In the genomic region with DNA sequence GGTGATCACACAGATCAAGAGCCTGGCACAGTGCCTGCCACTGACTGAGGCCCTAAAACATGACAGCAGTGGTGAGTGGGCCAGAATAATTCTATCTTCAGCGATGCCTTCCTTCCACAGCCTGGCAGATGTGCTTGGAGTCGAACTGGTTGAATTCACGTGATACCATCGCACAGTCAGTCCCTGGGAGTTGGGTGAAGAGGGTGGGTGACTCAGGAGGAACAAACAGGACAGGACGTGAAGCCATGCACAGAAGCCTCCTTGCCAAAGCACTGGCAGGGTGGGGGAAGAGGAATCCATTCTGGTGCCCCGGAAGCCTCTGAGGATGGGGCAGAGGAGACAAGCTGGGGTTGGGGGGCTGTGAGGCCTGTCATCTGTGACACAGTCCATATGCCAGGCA, we compare ENCODE assay signal across 27 cellular contexts.
DNase-seq lines count a peak whose midpoint lies in the region; ATAC-seq and TF ChIP-seq lines count a peak whose summit lies in the region.
"Had no signal": no experiment of that assay in that cellular context is flagged by ENCODE, and none has a peak within 500 bp of the region (broad histone marks: within the 10 kb centered on the region; RNA-seq: fewer than 3 reads in every experiment).

No MANE protein-coding gene starts in this region.

- no peak for TF ChIP-seq POLR2A in prostate gland (IDR thresholded peaks at IDR 0.05)

- peak; percentile 16 for DNase-seq in natural killer cell treated with Interleukin-12 subunit alpha and Interleukin-12 subunit beta and Interleukin-15 and Interleukin-18, amount 100 ng/mL, for 72 hours (ENCODE audit: low spot score)
- DNase-seq in natural killer cell (no peak), glutamatergic neuron (peak; percentile 9), osteoblast (ENCODE audit: insufficient read length, low spot score, missing footprints) (peak; percentile 22), glomerular visceral epithelial cell (ENCODE audit: extremely low spot score) (no peak), prostate gland (ENCODE audit: low spot score) (no peak), right atrium auricular region (ENCODE audit: low spot score) (no peak)
- DNase-seq: AML-193; CD4-positive, alpha-beta T cell; COR-L47; DMS79; EL; GDM1; HFFc6; KBM-7; MG63; NCI-H2029; NCI-H446 treated with DMSO at 0.1 percent for 48 hours; NCI-H526; NCI-H82; NK-92 treated with Interleukin-12 subunit alpha and Interleukin-12 subunit beta, amount 100 ng/mL, for 24 hours; PC-9; SHP77 had no signal

- H3K9me3 ChIP-seq in osteoblast (ENCODE audit: low read depth, low read length) (no peaks in the 10 kb centered on the region), prostate gland (no peaks in the 10 kb centered on the region), right atrium auricular region (no peaks in the 10 kb centered on the region)
- H3K9me3 ChIP-seq: HAP-1 had no signal

- H3K27ac ChIP-seq in osteoblast (ENCODE audit: low read depth, low read length) = no peak overlapping the region
- no peak overlapping the region for H3K27ac ChIP-seq in prostate gland
- H3K27ac ChIP-seq in right atrium auricular region = no peak overlapping the region
- H3K27ac ChIP-seq: BLaER1 treated with 17β-estradiol and CSF1 and Interleukin-3, amounts not matched to agents 10 nM and 100 nM; PC-9 had no signal

- no peaks in the 10 kb centered on the region for H3K4me1 Mint-ChIP-seq in natural killer cell treated with Interleukin-12 subunit alpha and Interleukin-12 subunit beta and Interleukin-15 and Interleukin-18, amount 100 ng/mL, for 72 hours (ENCODE audit: low read depth in 2 of 2)
- no peaks in the 10 kb centered on the region for H3K4me1 Mint-ChIP-seq in natural killer cell
- H3K4me1 Mint-ChIP-seq in glutamatergic neuron (ENCODE audit: low read depth, unreplicated experiment) = no peaks in the 10 kb centered on the region

- intact Hi-C loops in natural killer cell (cut with micrococcal nuclease) = no loop called here
- intact Hi-C loops in prostate gland (cut with DNase I) = no loop called here

- no peaks in the 10 kb centered on the region for H3K36me3 Mint-ChIP-seq in natural killer cell treated with Interleukin-12 subunit alpha and Interleukin-12 subunit beta and Interleukin-15 and Interleukin-18, amount 100 ng/mL, for 72 hours
- no peaks in the 10 kb centered on the region for H3K36me3 Mint-ChIP-seq in natural killer cell
- H3K36me3 Mint-ChIP-seq in glutamatergic neuron (ENCODE audit: unreplicated experiment) = peaks cover 15% of the 10 kb centered on the region

- no peaks in the 10 kb centered on the region for H3K4me1 ChIP-seq in osteoblast (ENCODE audit: insufficient read depth, low read length)
- H3K4me1 ChIP-seq in prostate gland (replicated peaks) = no peaks in the 10 kb centered on the region
- no peaks in the 10 kb centered on the region for H3K4me1 ChIP-seq in right atrium auricular region
- H3K4me1 ChIP-seq: HAP-1 had no signal

- no peak overlapping the region for H3K4me3 Mint-ChIP-seq in natural killer cell treated with Interleukin-12 subunit alpha and Interleukin-12 subunit beta and Interleukin-15 and Interleukin-18, amount 100 ng/mL, for 72 hours
- H3K4me3 Mint-ChIP-seq in natural killer cell (no peak overlapping the region), glutamatergic neuron (ENCODE audit: unreplicated experiment) (no peak overlapping the region)
- H3K4me3 Mint-ChIP-seq: CD4-positive, alpha-beta T cell; GM23338; HFFc6 had no signal

- no peaks in the 10 kb centered on the region for H4K20me1 ChIP-seq in osteoblast (ENCODE audit: insufficient read depth, low read length)
- H4K20me1 ChIP-seq: BLaER1 treated with 17β-estradiol and CSF1 and Interleukin-3, amounts not matched to agents 10 nM and 100 nM had no signal

- H3K79me2 ChIP-seq in osteoblast (ENCODE audit: insufficient read depth, low read length) = no peaks in the 10 kb centered on the region

- H3K4me2 ChIP-seq in osteoblast (ENCODE audit: insufficient read depth, low read length) = no peak overlapping the region
- H3K4me2 ChIP-seq: GM23338, PC-9 had no signal

- 72% methylated on average over 6 of the region's 6 CpGs for WGBS in prostate gland

- H3K4me3 ChIP-seq in osteoblast (ENCODE audit: insufficient read depth, low read length) = no peak overlapping the region
- no peak overlapping the region for H3K4me3 ChIP-seq in prostate gland
- H3K4me3 ChIP-seq in right atrium auricular region = no peak overlapping the region
- H3K4me3 ChIP-seq: BLaER1 treated with 17β-estradiol and CSF1 and Interleukin-3, amounts not matched to agents 10 nM and 100 nM; GM12878; GM23338; HAP-1; MG63; PC-9 had no signal

- peaks cover 11 to 29% of the 10 kb centered on the region in 2 donors for H3K27me3 Mint-ChIP-seq in natural killer cell treated with Interleukin-12 subunit alpha and Interleukin-12 subunit beta and Interleukin-15 and Interleukin-18, amount 100 ng/mL, for 72 hours
- H3K27me3 Mint-ChIP-seq in natural killer cell (ENCODE audit: low read depth in 2 of 2) = peaks cover 8 to 31% of the 10 kb centered on the region in 2 donors
- peaks cover 4% of the 10 kb centered on the region for H3K27me3 Mint-ChIP-seq in glutamatergic neuron (ENCODE audit: unreplicated experiment)

- no peak overlapping the region for H3K27ac Mint-ChIP-seq in natural killer cell treated with Interleukin-12 subunit alpha and Interleukin-12 subunit beta and Interleukin-15 and Interleukin-18, amount 100 ng/mL, for 72 hours
- H3K27ac Mint-ChIP-seq in natural killer cell = no peak overlapping the region
- no peak overlapping the region for H3K27ac Mint-ChIP-seq in glutamatergic neuron (ENCODE audit: unreplicated experiment)
- H3K27ac Mint-ChIP-seq: CD4-positive, alpha-beta T cell; GM23338; HFFc6 had no signal

- H3K9me3 Mint-ChIP-seq in natural killer cell treated with Interleukin-12 subunit alpha and Interleukin-12 subunit beta and Interleukin-15 and Interleukin-18, amount 100 ng/mL, for 72 hours = no peaks in the 10 kb centered on the region
- no peaks in the 10 kb centered on the region for H3K9me3 Mint-ChIP-seq in natural killer cell
- peaks cover 7% of the 10 kb centered on the region for H3K9me3 Mint-ChIP-seq in glutamatergic neuron (ENCODE audit: unreplicated experiment)
- H3K9me3 Mint-ChIP-seq: CD4-positive, alpha-beta T cell had no signal

- no peak for ATAC-seq in natural killer cell treated with Interleukin-12 subunit alpha and Interleukin-12 subunit beta and Interleukin-15 and Interleukin-18, amount 100 ng/mL, for 72 hours
- ATAC-seq in natural killer cell = no peak
- ATAC-seq: GM12878, GM23338 had no signal

- H3K27me3 ChIP-seq in osteoblast (ENCODE audit: insufficient read depth, low read length) = peaks cover 18% of the 10 kb centered on the region
- no peaks in the 10 kb centered on the region for H3K27me3 ChIP-seq in prostate gland (replicated peaks; ENCODE audit: insufficient read depth)
- H3K27me3 ChIP-seq in right atrium auricular region = no peaks in the 10 kb centered on the region
- H3K27me3 ChIP-seq: BLaER1 treated with 17β-estradiol and CSF1 and Interleukin-3, amounts not matched to agents 10 nM and 100 nM; MG63 had no signal

- H3K36me3 ChIP-seq in osteoblast (ENCODE audit: insufficient read depth, low read length) (no peaks in the 10 kb centered on the region), prostate gland (no peaks in the 10 kb centered on the region), right atrium auricular region (no peaks in the 10 kb centered on the region)
- H3K36me3 ChIP-seq: BLaER1 treated with 17β-estradiol and CSF1 and Interleukin-3, amounts not matched to agents 10 nM and 100 nM; HAP-1; MG63 had no signal

- no peak for TF ChIP-seq CTCF in natural killer cell (IDR thresholded peaks at IDR 0.05)
- no peak for TF ChIP-seq CTCF in glutamatergic neuron (IDR thresholded peaks at IDR 0.05; ENCODE audit: partially characterized antibody, unreplicated experiment)
- no peak for TF ChIP-seq CTCF in osteoblast (IDR thresholded peaks at IDR 0.05; ENCODE audit: extremely low read depth, low read depth, low read length)
- no peak for TF ChIP-seq CTCF in prostate gland (IDR thresholded peaks at IDR 0.05)
- TF ChIP-seq CTCF in right atrium auricular region (IDR thresholded peaks at IDR 0.05) = no peak

- no peak overlapping the region for H2AFZ ChIP-seq in osteoblast (ENCODE audit: low read length)
- H2AFZ ChIP-seq: GM23338, PC-9 had no signal

Comparison
In these comparisons a context has a peak if more than half of its experiments do, and no peak if none do; other contexts are left out.
1. DNase-seq: peak in natural killer cell treated with Interleukin-12 subunit alpha and Interleukin-12 subunit beta and Interleukin-15 and Interleukin-18, amount 100 ng/mL, for 72 hours (single experiment), glutamatergic neuron (single experiment) and osteoblast (single experiment); none in natural killer cell (single experiment), glomerular visceral epithelial cell (single experiment), prostate gland (single experiment) and right atrium auricular region (single experiment).